In the genomic region with DNA sequence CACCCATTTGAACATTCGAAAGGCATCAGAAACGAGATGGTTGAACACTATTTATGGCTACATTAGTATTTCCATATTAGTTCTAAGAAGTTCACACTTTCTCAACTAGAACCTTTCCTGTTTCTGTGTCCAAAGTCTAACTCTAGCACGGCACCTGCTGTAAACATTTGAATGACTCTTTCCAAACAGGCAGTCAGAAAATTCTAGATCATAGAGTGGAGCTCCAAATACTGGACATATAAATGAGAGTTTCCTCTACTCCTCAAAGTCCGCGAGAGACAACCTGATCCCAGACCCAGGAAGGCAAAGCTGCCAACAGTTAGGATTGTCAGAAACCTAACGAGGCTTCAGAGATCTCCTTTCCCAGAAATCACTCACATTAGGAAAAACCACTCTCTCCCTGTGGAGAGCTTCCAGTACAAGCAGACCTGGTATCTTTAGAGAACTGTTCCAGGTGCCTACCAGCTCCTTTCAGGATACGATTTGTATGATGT, we compare ENCODE assay signal across 10 cellular contexts. TPM values are rescaled to one million over a fixed set of nuclear protein-coding genes. Genes with fewer than 3 reads are reported as not detected.
DNase-seq lines count a peak whose midpoint lies in the region; ATAC-seq and TF ChIP-seq lines count a peak whose summit lies in the region.
"Had no signal": no experiment of that assay in that cellular context is flagged by ENCODE, and none has a peak within 500 bp of the region (broad histone marks: within the 10 kb centered on the region; RNA-seq: fewer than 3 reads in every experiment).

No MANE protein-coding gene starts in this region.

- H3K9me3 Mint-ChIP-seq in stimulated activated naive CD8-positive, alpha-beta T cell treated with anti-CD3 and anti-CD28 coated beads, Interleukin-15, amount 100 ng/mL, for 72 hours: peaks cover 0 to 6% of the 10 kb centered on the region in 2 donors
- H3K9me3 Mint-ChIP-seq: T-helper 1 cell treated with Interleukin-12 subunit alpha and Interleukin-12 subunit beta and Interleukin-4 antibody, amounts not matched to agents 30 μg/mL and 1 μg/mL, for 36 hours had no signal

- TF ChIP-seq CTCF in coronary artery (IDR thresholded peaks at IDR 0.05) (no peak), transverse colon (IDR thresholded peaks at IDR 0.05) (no peak)

- no peak overlapping the region for H3K27ac Mint-ChIP-seq in stimulated activated naive CD8-positive, alpha-beta T cell treated with anti-CD3 and anti-CD28 coated beads, Interleukin-15, amount 100 ng/mL, for 72 hours
- H3K27ac Mint-ChIP-seq: naive B cell; T-helper 1 cell treated with Interleukin-12 subunit alpha and Interleukin-12 subunit beta and Interleukin-4 antibody, amounts not matched to agents 30 μg/mL and 1 μg/mL, for 36 hours had no signal

- H3K4me3 ChIP-seq in HUES64 (ENCODE audit: low read length) (no peak overlapping the region), coronary artery (peak overlapping the region; percentile 52), mesodermal cell (ENCODE audit: extremely low read depth, insufficient read depth, low read length, poor library complexity, severe bottlenecking) (no peak overlapping the region), transverse colon (peak overlapping the region in 1 of 4 donors; percentile 32)

- H3K4me3 Mint-ChIP-seq in stimulated activated naive CD8-positive, alpha-beta T cell treated with anti-CD3 and anti-CD28 coated beads, Interleukin-15, amount 100 ng/mL, for 72 hours: no peak overlapping the region
- H3K4me3 Mint-ChIP-seq: naive B cell; T-helper 1 cell treated with Interleukin-12 subunit alpha and Interleukin-12 subunit beta and Interleukin-4 antibody, amounts not matched to agents 30 μg/mL and 1 μg/mL, for 36 hours had no signal

- H3K4me1 Mint-ChIP-seq in stimulated activated naive CD8-positive, alpha-beta T cell treated with anti-CD3 and anti-CD28 coated beads, Interleukin-15, amount 100 ng/mL, for 72 hours: no peaks in the 10 kb centered on the region
- H3K4me1 Mint-ChIP-seq: naive B cell had no signal

- H3K36me3 ChIP-seq in HUES64 (ENCODE audit: insufficient read depth, low read length) (peaks cover 80% of the 10 kb centered on the region), mesodermal cell (ENCODE audit: control insufficient read depth, insufficient read depth, low read length) (peaks cover 49% of the 10 kb centered on the region), transverse colon (peaks cover 0 to 10% (median 0%) of the 10 kb centered on the region in 4 donors)

- WGBS in HUES64: 95% methylated on average over 7 of the region's 7 CpGs
- WGBS in mesodermal cell (ENCODE audit: insufficient coverage in 2 of 2), 2 experiments: 87 to 93% methylated on average over 3 of the region's 7 CpGs
- 22 to 23% methylated on average over 5 to 7 of the region's 7 CpGs for WGBS in transverse colon (ENCODE audit: low coverage in 1 of 2), 2 donors

- no peak for DNase-seq in coronary artery (ENCODE audit: low spot score)
- DNase-seq in transverse colon: no peak
- DNase-seq in stimulated activated naive CD8-positive, alpha-beta T cell treated with anti-CD3 and anti-CD28 coated beads, Interleukin-15, amount 100 ng/mL, for 72 hours: no peak
- no peak for DNase-seq in RKO (ENCODE audit: low spot score)
- DNase-seq: naive B cell, NCI-H526 had no signal

- H3K27me3 Mint-ChIP-seq in stimulated activated naive CD8-positive, alpha-beta T cell treated with anti-CD3 and anti-CD28 coated beads, Interleukin-15, amount 100 ng/mL, for 72 hours: no peaks in the 10 kb centered on the region

- H3K4me1 ChIP-seq in HUES64 (ENCODE audit: insufficient read depth, low read length) (peaks cover 50% of the 10 kb centered on the region), mesodermal cell (ENCODE audit: control insufficient read depth, insufficient read depth, low read length, poor library complexity, severe bottlenecking) (peaks cover 73% of the 10 kb centered on the region), transverse colon (peaks cover 37 to 100% (median 81%) of the 10 kb centered on the region in 4 donors)

- ATAC-seq in stimulated activated naive CD8-positive, alpha-beta T cell treated with anti-CD3 and anti-CD28 coated beads, Interleukin-15, amount 100 ng/mL, for 72 hours: no peak
- no peak for ATAC-seq in HG02970 (IDR thresholded peaks at IDR 0.05; ENCODE audit: low FRiP score, unreplicated experiment)

- H3K9me3 ChIP-seq in HUES64 (ENCODE audit: insufficient read depth, low read depth, low read length) (no peaks in the 10 kb centered on the region), mesodermal cell (ENCODE audit: control insufficient read depth, low read length) (no peaks in the 10 kb centered on the region), transverse colon (no peaks in the 10 kb centered on the region)

- no peak overlapping the region for H3K9ac ChIP-seq in HUES64 (ENCODE audit: low read depth, low read length)

- no peak for TF ChIP-seq EP300 in transverse colon (IDR thresholded peaks at IDR 0.05; ENCODE audit: low read depth)

- H3K27me3 ChIP-seq in HUES64 (ENCODE audit: insufficient read depth, low read length): no peaks in the 10 kb centered on the region
- H3K27me3 ChIP-seq in transverse colon: no peaks in the 10 kb centered on the region

- H3K27ac ChIP-seq in HUES64 (ENCODE audit: low read depth, low read length): 0 out of 2 replicates have a peak overlapping the region, but pooled peaks have one; percentile 1
- H3K27ac ChIP-seq in coronary artery: peak overlapping the region; percentile 79 to 81
- H3K27ac ChIP-seq in mesodermal cell (ENCODE audit: low read depth, low read length, severe bottlenecking): peak overlapping the region; percentile 46
- H3K27ac ChIP-seq in transverse colon: peak overlapping the region; percentile 87 to 93 (median 88)

- intact Hi-C loops in transverse colon (cut with DNase I; ENCODE audit: low total_unique reads): no loop called here

- no peak for TF ChIP-seq POLR2A in transverse colon (IDR thresholded peaks at IDR 0.05)

- in situ Hi-C loops in transverse colon (cut with MboI; ENCODE audit: low pct_ligation_motif_present in 1 of 4, low pct_unique_long_range_greater_than_20kb in 1 of 4, low sequenced_read_pairs in 3 of 4): loop anchor here in 3 of 4 donors (25.0 kb wide), 3 partner anchors 290 to 890 kb away; partner anchors contain the start of gene MMADHC (in 1 of the 3)

RNA-seq across cellular contexts. Expression of gene RND3, which starts 10.6 kb away (rescaled TPM):
- polyA plus RNA-seq in HUES64 (2013, experiment 1 of 2): 26.2 TPM
- polyA plus RNA-seq in HUES64 (2013, experiment 2 of 2): 33.6 TPM
- 41.8 TPM for polyA plus RNA-seq in mesodermal cell (2013, experiment 1 of 2)
- polyA plus RNA-seq in mesodermal cell (2013, experiment 2 of 2): 44.6 TPM
- 10 to 100 TPM; 16.5 to 54.6 (median 46.1) TPM for total RNA-seq in transverse colon

Comparison
In these comparisons a context has a peak if more than half of its experiments do, and no peak if none do; other contexts are left out.
1. H3K27ac ChIP-seq: peak in every context shown above with its lines; median percentile 88 in transverse colon; 80 in coronary artery; 46 in mesodermal cell; 1 in HUES64.